Comparison of ENCODE assay signal across 1 cellular context in the genomic region with DNA sequence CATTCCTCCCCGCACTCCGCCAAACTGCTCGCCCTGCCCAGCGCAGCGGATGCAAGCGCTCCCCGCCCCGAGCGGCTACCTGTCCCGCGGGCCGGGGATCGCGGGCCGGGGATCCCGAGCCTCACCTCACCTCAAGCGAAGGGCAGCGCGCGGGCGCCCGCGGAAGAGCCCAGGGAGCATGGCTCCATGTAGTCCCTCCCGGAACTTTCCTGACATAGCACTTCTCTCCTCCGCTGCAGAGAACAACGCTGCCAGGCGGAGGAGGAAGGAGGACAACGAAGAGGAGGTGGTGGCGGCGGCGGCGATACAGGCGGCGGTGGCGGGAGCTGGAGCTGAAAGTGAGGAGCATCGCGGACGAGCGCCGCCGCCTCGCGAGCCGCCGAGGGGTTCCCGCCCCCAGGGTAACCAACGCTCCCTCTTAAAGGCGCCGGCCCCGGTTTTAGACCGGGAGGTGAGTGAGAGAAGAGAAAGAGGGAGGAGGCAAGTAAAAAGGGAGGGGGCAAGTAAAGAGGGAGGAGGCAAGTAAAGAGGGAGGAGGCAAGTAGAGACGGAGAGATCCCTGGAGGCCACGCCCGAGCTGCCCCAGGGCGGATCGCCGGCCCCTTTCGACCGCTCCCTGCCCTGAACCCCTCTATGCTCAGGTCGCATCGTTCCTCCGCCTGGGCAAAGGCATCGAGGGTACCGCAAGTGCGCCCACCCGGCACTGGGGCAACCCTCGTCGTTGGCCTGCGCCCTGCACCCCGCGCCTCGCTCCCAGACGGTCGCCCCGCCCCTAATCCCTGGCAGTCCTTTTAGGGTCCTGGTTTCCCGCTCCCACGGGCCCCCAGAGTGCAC.
TF ChIP-seq lines count a peak whose summit lies in the region.

A gene with protein sequence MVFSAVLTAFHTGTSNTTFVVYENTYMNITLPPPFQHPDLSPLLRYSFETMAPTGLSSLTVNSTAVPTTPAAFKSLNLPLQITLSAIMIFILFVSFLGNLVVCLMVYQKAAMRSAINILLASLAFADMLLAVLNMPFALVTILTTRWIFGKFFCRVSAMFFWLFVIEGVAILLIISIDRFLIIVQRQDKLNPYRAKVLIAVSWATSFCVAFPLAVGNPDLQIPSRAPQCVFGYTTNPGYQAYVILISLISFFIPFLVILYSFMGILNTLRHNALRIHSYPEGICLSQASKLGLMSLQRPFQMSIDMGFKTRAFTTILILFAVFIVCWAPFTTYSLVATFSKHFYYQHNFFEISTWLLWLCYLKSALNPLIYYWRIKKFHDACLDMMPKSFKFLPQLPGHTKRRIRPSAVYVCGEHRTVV (minus strand): TSS at position 340 of the 834 bp plus-strand sequence. CDS start 37,746 bp downstream, outside the sequence.

TF ChIP-seq in GM23338, 12 proteins besides CTCF, POLR2A, EP300 and RAD21:
- TF ChIP-seq, protein P1, sequence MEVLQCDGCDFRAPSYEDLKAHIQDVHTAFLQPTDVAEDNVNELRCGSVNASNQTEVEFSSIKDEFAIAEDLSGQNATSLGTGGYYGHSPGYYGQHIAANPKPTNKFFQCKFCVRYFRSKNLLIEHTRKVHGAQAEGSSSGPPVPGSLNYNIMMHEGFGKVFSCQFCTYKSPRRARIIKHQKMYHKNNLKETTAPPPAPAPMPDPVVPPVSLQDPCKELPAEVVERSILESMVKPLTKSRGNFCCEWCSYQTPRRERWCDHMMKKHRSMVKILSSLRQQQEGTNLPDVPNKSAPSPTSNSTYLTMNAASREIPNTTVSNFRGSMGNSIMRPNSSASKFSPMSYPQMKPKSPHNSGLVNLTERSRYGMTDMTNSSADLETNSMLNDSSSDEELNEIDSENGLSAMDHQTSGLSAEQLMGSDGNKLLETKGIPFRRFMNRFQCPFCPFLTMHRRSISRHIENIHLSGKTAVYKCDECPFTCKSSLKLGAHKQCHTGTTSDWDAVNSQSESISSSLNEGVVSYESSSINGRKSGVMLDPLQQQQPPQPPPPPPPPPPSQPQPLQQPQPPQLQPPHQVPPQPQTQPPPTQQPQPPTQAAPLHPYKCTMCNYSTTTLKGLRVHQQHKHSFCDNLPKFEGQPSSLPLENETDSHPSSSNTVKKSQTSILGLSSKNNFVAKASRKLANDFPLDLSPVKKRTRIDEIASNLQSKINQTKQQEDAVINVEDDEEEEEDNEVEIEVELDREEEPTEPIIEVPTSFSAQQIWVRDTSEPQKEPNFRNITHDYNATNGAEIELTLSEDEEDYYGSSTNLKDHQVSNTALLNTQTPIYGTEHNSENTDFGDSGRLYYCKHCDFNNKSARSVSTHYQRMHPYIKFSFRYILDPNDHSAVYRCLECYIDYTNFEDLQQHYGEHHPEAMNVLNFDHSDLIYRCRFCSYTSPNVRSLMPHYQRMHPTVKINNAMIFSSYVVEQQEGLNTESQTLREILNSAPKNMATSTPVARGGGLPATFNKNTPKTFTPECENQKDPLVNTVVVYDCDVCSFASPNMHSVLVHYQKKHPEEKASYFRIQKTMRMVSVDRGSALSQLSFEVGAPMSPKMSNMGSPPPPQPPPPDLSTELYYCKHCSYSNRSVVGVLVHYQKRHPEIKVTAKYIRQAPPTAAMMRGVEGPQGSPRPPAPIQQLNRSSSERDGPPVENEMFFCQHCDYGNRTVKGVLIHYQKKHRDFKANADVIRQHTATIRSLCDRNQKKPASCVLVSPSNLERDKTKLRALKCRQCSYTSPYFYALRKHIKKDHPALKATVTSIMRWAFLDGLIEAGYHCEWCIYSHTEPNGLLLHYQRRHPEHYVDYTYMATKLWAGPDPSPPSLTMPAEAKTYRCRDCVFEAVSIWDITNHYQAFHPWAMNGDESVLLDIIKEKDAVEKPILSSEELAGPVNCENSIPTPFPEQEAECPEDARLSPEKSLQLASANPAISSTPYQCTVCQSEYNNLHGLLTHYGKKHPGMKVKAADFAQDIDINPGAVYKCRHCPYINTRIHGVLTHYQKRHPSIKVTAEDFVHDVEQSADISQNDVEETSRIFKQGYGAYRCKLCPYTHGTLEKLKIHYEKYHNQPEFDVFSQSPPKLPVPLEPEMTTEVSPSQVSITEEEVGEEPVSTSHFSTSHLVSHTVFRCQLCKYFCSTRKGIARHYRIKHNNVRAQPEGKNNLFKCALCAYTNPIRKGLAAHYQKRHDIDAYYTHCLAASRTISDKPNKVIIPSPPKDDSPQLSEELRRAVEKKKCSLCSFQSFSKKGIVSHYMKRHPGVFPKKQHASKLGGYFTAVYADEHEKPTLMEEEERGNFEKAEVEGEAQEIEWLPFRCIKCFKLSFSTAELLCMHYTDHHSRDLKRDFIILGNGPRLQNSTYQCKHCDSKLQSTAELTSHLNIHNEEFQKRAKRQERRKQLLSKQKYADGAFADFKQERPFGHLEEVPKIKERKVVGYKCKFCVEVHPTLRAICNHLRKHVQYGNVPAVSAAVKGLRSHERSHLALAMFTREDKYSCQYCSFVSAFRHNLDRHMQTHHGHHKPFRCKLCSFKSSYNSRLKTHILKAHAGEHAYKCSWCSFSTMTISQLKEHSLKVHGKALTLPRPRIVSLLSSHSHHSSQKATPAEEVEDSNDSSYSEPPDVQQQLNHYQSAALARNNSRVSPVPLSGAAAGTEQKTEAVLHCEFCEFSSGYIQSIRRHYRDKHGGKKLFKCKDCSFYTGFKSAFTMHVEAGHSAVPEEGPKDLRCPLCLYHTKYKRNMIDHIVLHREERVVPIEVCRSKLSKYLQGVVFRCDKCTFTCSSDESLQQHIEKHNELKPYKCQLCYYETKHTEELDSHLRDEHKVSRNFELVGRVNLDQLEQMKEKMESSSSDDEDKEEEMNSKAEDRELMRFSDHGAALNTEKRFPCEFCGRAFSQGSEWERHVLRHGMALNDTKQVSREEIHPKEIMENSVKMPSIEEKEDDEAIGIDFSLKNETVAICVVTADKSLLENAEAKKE (CRISPR knock-in tag; IDR thresholded peaks at IDR 0.05) = no peak
- TF ChIP-seq POLR2AphosphoS5 (IDR thresholded peaks at IDR 0.05; ENCODE audit: low read depth) = peak; percentile 85
